In the genomic region with DNA sequence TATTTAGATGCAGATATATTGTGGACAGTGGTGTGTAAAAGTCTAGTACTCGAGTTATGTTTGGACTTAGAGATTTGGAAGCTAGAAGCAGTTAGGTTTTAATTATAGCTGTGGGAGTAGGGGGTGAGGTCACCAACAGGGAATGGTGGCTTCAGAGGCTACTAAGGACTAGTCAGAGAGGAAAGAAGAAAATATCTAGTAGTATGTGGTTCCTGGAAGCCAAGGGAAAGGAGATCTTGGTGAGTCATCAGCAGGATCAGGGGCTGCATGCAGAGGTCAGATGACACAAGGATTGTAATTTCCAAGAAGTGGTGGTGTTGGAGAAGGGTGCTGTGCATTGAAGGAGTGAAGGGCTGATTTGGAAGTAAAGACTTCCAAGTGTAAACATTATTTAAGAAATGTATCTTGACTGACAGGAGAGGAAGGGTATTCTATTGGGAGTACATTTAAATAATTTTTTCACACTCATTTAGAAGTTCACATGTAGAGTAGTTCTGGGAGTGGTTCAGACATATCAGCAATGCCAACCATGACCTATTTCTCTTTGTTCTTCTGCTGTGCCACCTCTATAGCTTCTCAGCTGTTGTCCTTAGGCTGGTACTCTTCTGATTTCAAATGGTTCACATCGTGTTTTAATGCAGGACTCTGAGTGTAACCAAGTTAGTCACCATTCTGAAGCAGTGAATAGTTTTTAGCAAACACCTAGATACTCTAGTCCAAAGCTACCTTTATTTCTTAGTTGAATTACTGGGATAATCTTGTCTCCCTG, we compare ENCODE assay signal across 10 cellular contexts. TPM values are rescaled to one million over a fixed set of nuclear protein-coding genes. Genes with fewer than 3 reads are reported as not detected.
A peak's percentile ranks its signal among the peaks of the same experiment; 100 is the strongest.
DNase-seq lines count a peak whose midpoint lies in the region; ATAC-seq and TF ChIP-seq lines count a peak whose summit lies in the region.
"Had no signal": no experiment of that assay in that cellular context is flagged by ENCODE, and none has a peak within 500 bp of the region (broad histone marks: within the 10 kb centered on the region; RNA-seq: fewer than 3 reads in every experiment).

No MANE protein-coding gene starts in this region.

- H3K9me3 Mint-ChIP-seq in dendritic cell treated with granulocyte-macrophage colony-stimulating factor and Interleukin-4, amounts not matched to agents 40 ng/mL and 50 ng/mL, for 4 days: no peaks in the 10 kb centered on the region

- H3F3A ChIP-seq in PC-3 (ENCODE audit: low read length, unreplicated experiment): peaks cover 8% of the 10 kb centered on the region

- H2AFZ ChIP-seq in PC-3 (ENCODE audit: low read length) (no peak overlapping the region), parathyroid adenoma (no peak overlapping the region)

- CTCF ChIA-PET in PC-3 (lab: Charles Lee): no interaction called here

- H3K36me3 ChIP-seq in PC-3 (ENCODE audit: low read depth, low read length) (peaks cover 77% of the 10 kb centered on the region), parathyroid adenoma (ENCODE audit: control insufficient read depth, insufficient read depth, low read length) (no peaks in the 10 kb centered on the region)

- H3K4me2 ChIP-seq in PC-3 (ENCODE audit: low read length): no peak overlapping the region
- no peak overlapping the region for H3K4me2 ChIP-seq in parathyroid adenoma (ENCODE audit: low read length)

- TF ChIP-seq CTCF in PC-3 (conservative IDR thresholded peaks at IDR 0.05; ENCODE audit: low read depth, low read length) (no peak), parathyroid adenoma (IDR thresholded peaks at IDR 0.05) (no peak)

- peak; percentile 90 for ATAC-seq in PC-3
- ATAC-seq in GM18858 (IDR thresholded peaks at IDR 0.05; ENCODE audit: unreplicated experiment): no peak

- H3K9ac ChIP-seq in PC-3 (ENCODE audit: low read length) (no peak overlapping the region), parathyroid adenoma (no peak overlapping the region)

- POLR2A ChIA-PET in PC-3 (lab: Charles Lee; ENCODE audit: unreplicated experiment): no interaction called here

- H3K27ac Mint-ChIP-seq in dendritic cell treated with granulocyte-macrophage colony-stimulating factor and Interleukin-4, amounts not matched to agents 40 ng/mL and 50 ng/mL, for 4 days: peak overlapping the region; percentile 5

- H3K4me3 ChIP-seq in PC-3 (ENCODE audit: low read length): no peak overlapping the region
- no peak overlapping the region for H3K4me3 ChIP-seq in parathyroid adenoma (ENCODE audit: low read depth, low read length)

- peaks cover 10% of the 10 kb centered on the region for H3K4me1 Mint-ChIP-seq in dendritic cell treated with granulocyte-macrophage colony-stimulating factor and Interleukin-4, amounts not matched to agents 40 ng/mL and 50 ng/mL, for 4 days (ENCODE audit: low read depth)

- no peaks in the 10 kb centered on the region for H3K9me3 ChIP-seq in PC-3 (ENCODE audit: low read length)
- no peaks in the 10 kb centered on the region for H3K9me3 ChIP-seq in parathyroid adenoma (ENCODE audit: control insufficient read depth, low read length)

- H3K4me3 Mint-ChIP-seq in dendritic cell treated with granulocyte-macrophage colony-stimulating factor and Interleukin-4, amounts not matched to agents 40 ng/mL and 50 ng/mL, for 4 days: no peak overlapping the region

- peaks cover 37% of the 10 kb centered on the region for H3K79me2 ChIP-seq in PC-3 (ENCODE audit: low read length)
- H3K79me2 ChIP-seq in parathyroid adenoma: peaks cover 37% of the 10 kb centered on the region

- no TSS peak for BruUV-seq in PC-3 (replicated peaks; lab: Mats Ljungman, UMichigan)

- no peaks in the 10 kb centered on the region for H3K27me3 Mint-ChIP-seq in dendritic cell treated with granulocyte-macrophage colony-stimulating factor and Interleukin-4, amounts not matched to agents 40 ng/mL and 50 ng/mL, for 4 days

- intact Hi-C loops in PC-3 (cut with micrococcal nuclease): no loop called here
- intact Hi-C loops in dendritic cell treated with granulocyte-macrophage colony-stimulating factor and Interleukin-4, amounts not matched to agents 40 ng/mL and 50 ng/mL, for 4 days (cut with micrococcal nuclease): no loop called here

- H3K4me1 ChIP-seq in PC-3 (ENCODE audit: insufficient read depth, low read length): peaks cover 19% of the 10 kb centered on the region
- peaks cover 14% of the 10 kb centered on the region for H3K4me1 ChIP-seq in parathyroid adenoma

- peaks cover 32% of the 10 kb centered on the region for H4K20me1 ChIP-seq in PC-3 (ENCODE audit: low read length)

- H3K36me3 Mint-ChIP-seq in dendritic cell treated with granulocyte-macrophage colony-stimulating factor and Interleukin-4, amounts not matched to agents 40 ng/mL and 50 ng/mL, for 4 days (ENCODE audit: low read depth): peaks cover 71% of the 10 kb centered on the region

- H3K27me3 ChIP-seq in PC-3 (ENCODE audit: low read length) (no peaks in the 10 kb centered on the region), parathyroid adenoma (ENCODE audit: control insufficient read depth, insufficient read depth, low read length) (no peaks in the 10 kb centered on the region)

- H3K27ac ChIP-seq in PC-3 (ENCODE audit: low read length) (no peak overlapping the region), parathyroid adenoma (peak overlapping the region; percentile 36)

- no peaks in the 10 kb centered on the region for H3K9me2 ChIP-seq in PC-3 (replicated peaks; ENCODE audit: low read length)

- DNase-seq in ELR (ENCODE audit: low read depth) (peak; percentile 97), PC-3 (peak; percentile 68), occipital lobe (lab: John Stamatoyannopoulos, UW) (no peak), SHP77 treated with DMSO at 0.1 percent for 48 hours (lab: John Stamatoyannopoulos, UW) (no peak)
- no peak for DNase-seq in stimulated activated CD8-positive, alpha-beta memory T cell treated with anti-CD3 and anti-CD28 coated beads, Interleukin-4, amount 100 ng/mL, for 48 hours
- DNase-seq: midbrain; stimulated activated CD4-positive, alpha-beta T cell treated with anti-CD3 and anti-CD28 coated beads, Interleukin-4, amount 100 ng/mL, for 4 hours had no signal

RNA-seq across cellular contexts. Expression of a gene that starts 59.2 kb away (rescaled TPM):
- total RNA-seq in PC-3 (2014; rRNA removed) (216 and 236 TPM in 2 replicates), occipital lobe (255 TPM)

Comparison
In these comparisons a context has a peak if more than half of its experiments do, and no peak if none do; other contexts are left out.
1. DNase-seq: peak in ELR (single experiment) and PC-3 (single experiment); none in occipital lobe (single experiment), SHP77 treated with DMSO at 0.1 percent for 48 hours (single experiment) and stimulated activated CD8-positive, alpha-beta memory T cell treated with anti-CD3 and anti-CD28 coated beads, Interleukin-4, amount 100 ng/mL, for 48 hours (single experiment).